In genomic region chr20:22390543-22390903, GRCh38 we compare ENCODE assay signal across 1 cellular context.
TF ChIP-seq lines count a peak whose summit lies in the region.

No MANE protein-coding gene starts in this region.

TF ChIP-seq in HCT116, 20 proteins besides CTCF, POLR2A, EP300 and RAD21 (continued from another document):
- TF ChIP-seq, protein P1, sequence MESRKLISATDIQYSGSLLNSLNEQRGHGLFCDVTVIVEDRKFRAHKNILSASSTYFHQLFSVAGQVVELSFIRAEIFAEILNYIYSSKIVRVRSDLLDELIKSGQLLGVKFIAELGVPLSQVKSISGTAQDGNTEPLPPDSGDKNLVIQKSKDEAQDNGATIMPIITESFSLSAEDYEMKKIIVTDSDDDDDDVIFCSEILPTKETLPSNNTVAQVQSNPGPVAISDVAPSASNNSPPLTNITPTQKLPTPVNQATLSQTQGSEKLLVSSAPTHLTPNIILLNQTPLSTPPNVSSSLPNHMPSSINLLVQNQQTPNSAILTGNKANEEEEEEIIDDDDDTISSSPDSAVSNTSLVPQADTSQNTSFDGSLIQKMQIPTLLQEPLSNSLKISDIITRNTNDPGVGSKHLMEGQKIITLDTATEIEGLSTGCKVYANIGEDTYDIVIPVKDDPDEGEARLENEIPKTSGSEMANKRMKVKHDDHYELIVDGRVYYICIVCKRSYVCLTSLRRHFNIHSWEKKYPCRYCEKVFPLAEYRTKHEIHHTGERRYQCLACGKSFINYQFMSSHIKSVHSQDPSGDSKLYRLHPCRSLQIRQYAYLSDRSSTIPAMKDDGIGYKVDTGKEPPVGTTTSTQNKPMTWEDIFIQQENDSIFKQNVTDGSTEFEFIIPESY (IDR thresholded peaks at IDR 0.05; ENCODE audit: extremely low read depth, insufficient replicate concordance, low read length), result no peak
- TF ChIP-seq ZNF274 (IDR thresholded peaks at IDR 0.05; ENCODE audit: low read depth, low read length) (no peak), EZH2phosphoT487 (IDR thresholded peaks at IDR 0.05; ENCODE audit: borderline replicate concordance) (no peak), YY1 (IDR thresholded peaks at IDR 0.05; ENCODE audit: extremely low read depth, insufficient replicate concordance, low read depth, low read length) (no peak), FOSL1 (IDR thresholded peaks at IDR 0.05; ENCODE audit: low read depth) (no peak), SIN3A (IDR thresholded peaks at IDR 0.05; ENCODE audit: low read depth) (no peak), ELF1 (IDR thresholded peaks at IDR 0.05; ENCODE audit: borderline replicate concordance, low read depth) (no peak), SP1 (IDR thresholded peaks at IDR 0.05; ENCODE audit: low read depth) (no peak)
- TF ChIP-seq, protein P2, sequence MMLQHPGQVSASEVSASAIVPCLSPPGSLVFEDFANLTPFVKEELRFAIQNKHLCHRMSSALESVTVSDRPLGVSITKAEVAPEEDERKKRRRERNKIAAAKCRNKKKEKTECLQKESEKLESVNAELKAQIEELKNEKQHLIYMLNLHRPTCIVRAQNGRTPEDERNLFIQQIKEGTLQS (IDR thresholded peaks at IDR 0.05), result no peak
